20 cellular contexts compared by ENCODE assay signal in the genomic region with DNA sequence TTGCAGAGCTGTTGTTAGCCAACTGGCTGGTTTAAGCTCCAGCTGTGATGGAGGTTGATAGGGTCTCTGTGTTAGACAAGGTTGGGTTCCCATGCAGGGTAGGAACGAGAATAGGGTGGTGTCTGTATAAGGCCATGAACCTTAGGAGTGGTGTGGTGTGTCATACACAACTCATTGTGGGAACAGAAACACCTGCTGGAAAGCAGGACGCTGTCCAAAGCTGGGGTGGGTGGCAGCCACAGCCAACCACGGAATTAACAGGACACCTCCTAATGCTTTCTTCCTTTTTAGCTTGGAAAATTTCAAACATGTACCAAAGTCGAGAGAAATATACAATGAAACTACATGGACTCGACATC.
DNase-seq lines count a peak whose midpoint lies in the region; ATAC-seq and TF ChIP-seq lines count a peak whose summit lies in the region.
"Had no signal": no experiment of that assay in that cellular context is flagged by ENCODE, and none has a peak within 500 bp of the region (broad histone marks: within the 10 kb centered on the region; RNA-seq: fewer than 3 reads in every experiment).

No MANE protein-coding gene starts in this region.

- H3K27ac ChIP-seq in transverse colon: peak overlapping the region; percentile 35 to 82 (median 48)
- H3K27ac ChIP-seq in substantia nigra (ENCODE audit: low read depth, low read length, poor library complexity, severe bottlenecking): no peak overlapping the region

- 63 to 76% methylated on average over 5 of the region's 5 CpGs for WGBS in transverse colon (ENCODE audit: low coverage in 1 of 2), 2 donors

- in situ Hi-C loops in transverse colon (cut with MboI; ENCODE audit: low pct_ligation_motif_present in 1 of 4, low pct_unique_long_range_greater_than_20kb in 1 of 4, low sequenced_read_pairs in 3 of 4): no loop called here

- ATAC-seq in T-helper 17 cell (no peak), esophagus mucosa (peak; percentile 52), HG03039 (IDR thresholded peaks at IDR 0.05; ENCODE audit: unreplicated experiment) (no peak)
- ATAC-seq: effector memory CD8-positive, alpha-beta T cell; stimulated activated memory B cell treated with anti-CD40 and anti-IgM and Interleukin-4, amounts not matched to agents 10 μg/mL and 1 μg/mL and 100 μg/mL, for 72 hours; T-cell had no signal

- H3K27me3 Mint-ChIP-seq in T-helper 17 cell (no peaks in the 10 kb centered on the region), osteocyte (ENCODE audit: unreplicated experiment) (no peaks in the 10 kb centered on the region)
- H3K27me3 Mint-ChIP-seq: central memory CD8-positive, alpha-beta T cell; effector memory CD8-positive, alpha-beta T cell; stimulated activated memory B cell treated with anti-CD40 and anti-IgM and Interleukin-4, amounts not matched to agents 10 μg/mL and 1 μg/mL and 100 μg/mL, for 72 hours; T-cell had no signal

- H3K27me3 ChIP-seq in transverse colon: no peaks in the 10 kb centered on the region
- H3K27me3 ChIP-seq: BE2C had no signal

- H3K4me3 Mint-ChIP-seq in T-helper 17 cell (no peak overlapping the region), osteocyte (ENCODE audit: unreplicated experiment) (no peak overlapping the region)
- H3K4me3 Mint-ChIP-seq: central memory CD8-positive, alpha-beta T cell; effector memory CD8-positive, alpha-beta T cell; stimulated activated memory B cell treated with anti-CD40 and anti-IgM and Interleukin-4, amounts not matched to agents 10 μg/mL and 1 μg/mL and 100 μg/mL, for 72 hours; T-cell had no signal

- H3K9me3 ChIP-seq in T-helper 17 cell (ENCODE audit: control insufficient read depth, low read length, poor library complexity, severe bottlenecking): no peaks in the 10 kb centered on the region
- H3K9me3 ChIP-seq in transverse colon: no peaks in the 10 kb centered on the region
- H3K9me3 ChIP-seq: BE2C had no signal

- no peak overlapping the region for H3K4me3 ChIP-seq in transverse colon

- H3K36me3 Mint-ChIP-seq in T-helper 17 cell (ENCODE audit: low read depth): peaks cover 5% of the 10 kb centered on the region
- peaks cover 55% of the 10 kb centered on the region for H3K36me3 Mint-ChIP-seq in osteocyte (ENCODE audit: unreplicated experiment)
- H3K36me3 Mint-ChIP-seq: stimulated activated memory B cell treated with anti-CD40 and anti-IgM and Interleukin-4, amounts not matched to agents 10 μg/mL and 1 μg/mL and 100 μg/mL, for 72 hours had no signal

- peak overlapping the region; percentile 34 for H3K27ac Mint-ChIP-seq in T-helper 17 cell
- peak overlapping the region; percentile 73 for H3K27ac Mint-ChIP-seq in osteocyte (ENCODE audit: unreplicated experiment)
- H3K27ac Mint-ChIP-seq: stimulated activated memory B cell treated with anti-CD40 and anti-IgM and Interleukin-4, amounts not matched to agents 10 μg/mL and 1 μg/mL and 100 μg/mL, for 72 hours; T-cell had no signal

- no peak for TF ChIP-seq EP300 in transverse colon (IDR thresholded peaks at IDR 0.05; ENCODE audit: low read depth)

- peaks cover 14% of the 10 kb centered on the region for H3K4me1 Mint-ChIP-seq in T-helper 17 cell
- H3K4me1 Mint-ChIP-seq in osteocyte (ENCODE audit: unreplicated experiment): peaks cover 82% of the 10 kb centered on the region
- H3K4me1 Mint-ChIP-seq: stimulated activated memory B cell treated with anti-CD40 and anti-IgM and Interleukin-4, amounts not matched to agents 10 μg/mL and 1 μg/mL and 100 μg/mL, for 72 hours; T-cell had no signal

- DNase-seq in T-helper 17 cell: no peak
- no peak for DNase-seq in osteocyte (ENCODE audit: extremely low spot score, unreplicated experiment)
- no peak for DNase-seq in transverse colon
- no peak for DNase-seq in AML-193 (lab: John Stamatoyannopoulos, UW)
- DNase-seq in DMS 273 treated with DMSO at 0.1 percent for 48 hours (lab: John Stamatoyannopoulos, UW): no peak
- no peak for DNase-seq in substantia nigra (lab: John Stamatoyannopoulos, UW)
- DNase-seq: activated CD4-positive, alpha-beta T cell treated with anti-CD3 and anti-CD28 coated beads, Interleukin-2, amount 50 U/mL, for 1 hour; activated CD8-positive, alpha-beta memory T cell treated with anti-CD3 and anti-CD28 coated beads, Interleukin-2, amount 50 U/mL, for 4 hours; effector memory CD8-positive, alpha-beta T cell; EL; midbrain; NCI-H1417 treated with DMSO at 0.1 percent for 48 hours; NCI-H526; SHP77; T-cell had no signal

- intact Hi-C loops in transverse colon (cut with DNase I; ENCODE audit: low total_unique reads): no loop called here

- TF ChIP-seq CTCF in osteocyte (IDR thresholded peaks at IDR 0.05) (no peak), transverse colon (IDR thresholded peaks at IDR 0.05) (no peak)

- no peaks in the 10 kb centered on the region for H3K9me3 Mint-ChIP-seq in osteocyte (ENCODE audit: unreplicated experiment)
- H3K9me3 Mint-ChIP-seq: central memory CD8-positive, alpha-beta T cell; effector memory CD8-positive, alpha-beta T cell; stimulated activated memory B cell treated with anti-CD40 and anti-IgM and Interleukin-4, amounts not matched to agents 10 μg/mL and 1 μg/mL and 100 μg/mL, for 72 hours; T-cell had no signal

- no peak for TF ChIP-seq POLR2A in transverse colon (IDR thresholded peaks at IDR 0.05)

- H3K36me3 ChIP-seq in transverse colon: no peaks in the 10 kb centered on the region

- peaks cover 23 to 60% (median 36%) of the 10 kb centered on the region in 4 donors for H3K4me1 ChIP-seq in transverse colon
